In the genomic region with DNA sequence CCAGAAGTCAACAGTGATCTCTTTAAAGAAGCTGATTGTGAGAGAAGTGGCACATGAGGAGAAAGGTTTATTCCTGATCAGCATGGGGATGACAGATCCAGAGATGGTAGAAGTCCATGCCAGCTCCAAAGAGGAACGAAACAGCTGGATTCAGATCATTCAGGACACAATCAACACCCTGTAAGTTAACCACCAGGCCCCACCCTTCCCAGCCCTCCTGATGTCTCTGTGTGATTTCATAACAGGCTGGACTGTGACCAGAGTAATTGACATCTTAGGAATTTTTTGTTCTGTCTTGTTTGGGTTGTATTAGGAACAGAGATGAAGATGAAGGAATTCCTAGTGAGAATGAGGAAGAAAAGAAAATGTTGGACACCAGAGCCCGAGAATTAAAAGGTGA, we compare ENCODE assay signal across 12 cellular contexts.
DNase-seq lines count a peak whose midpoint lies in the region; FAIRE-seq and TF ChIP-seq lines count a peak whose summit lies in the region.
"Had no signal": no experiment of that assay in that cellular context is flagged by ENCODE, and none has a peak within 500 bp of the region (broad histone marks: within the 10 kb centered on the region; RNA-seq: fewer than 3 reads in every experiment).

No MANE protein-coding gene starts in this region.

- H3K9me3 ChIP-seq in small intestine (ENCODE audit: control insufficient read depth, low read depth), result no peaks in the 10 kb centered on the region
- H3K9me3 ChIP-seq: adrenal gland had no signal

- BruUV-seq in MCF 10A (replicated peaks; lab: Mats Ljungman, UMichigan), result no TSS peak

- H3K4me1 Mint-ChIP-seq in MCF 10A (ENCODE audit: insufficient read depth, unreplicated experiment) (peaks cover 49% of the 10 kb centered on the region), immature natural killer cell (peaks cover 10 to 64% of the 10 kb centered on the region in 2 donors), nephron progenitor cell (no peaks in the 10 kb centered on the region)

- TF ChIP-seq CTCF in MCF 10A (IDR thresholded peaks at IDR 0.05; ENCODE audit: unreplicated experiment) (no peak), nephron progenitor cell (IDR thresholded peaks at IDR 0.05) (no peak)

- no peak for FAIRE-seq in small intestine (lab: Jason Lieb, UNC)

- peak overlapping the region in 1 of 2 donors; percentile 66 for H3K27ac ChIP-seq in small intestine (ENCODE audit: low read depth in 1 of 2, low read length in 1 of 2)
- H3K27ac ChIP-seq: foreskin keratinocyte had no signal

- no peaks in the 10 kb centered on the region for H3K4me1 ChIP-seq in small intestine (ENCODE audit: control insufficient read depth in 2 of 2, insufficient read depth in 1 of 2, low read depth in 1 of 2, low read length in 1 of 2)
- H3K4me1 ChIP-seq: foreskin keratinocyte had no signal

- DNase-seq in GM03348 (ENCODE audit: low spot score), result peak; percentile 79
- DNase-seq in MCF 10A (ENCODE audit: unreplicated experiment), result peak; percentile 27
- DNase-seq in immature natural killer cell, result no peak
- DNase-seq in small intestine, result peak; percentile 35
- DNase-seq in epidermal melanocyte (ENCODE audit: insufficient read length, low spot score), result no peak
- no peak for DNase-seq in OCI-M2 (lab: John Stamatoyannopoulos, UW; ENCODE audit: unreplicated experiment)
- DNase-seq in amniotic stem cell (lab: John Stamatoyannopoulos, UW), result no peak
- DNase-seq in nephron progenitor cell, result no peak
- DNase-seq: activated CD4-positive, alpha-beta T cell treated with anti-CD3 and anti-CD28 coated beads for 1 hour; adrenal gland; KG1 had no signal

- H3K4me3 Mint-ChIP-seq in MCF 10A (ENCODE audit: unreplicated experiment) (peak overlapping the region; percentile 53), immature natural killer cell (no peak overlapping the region), nephron progenitor cell (no peak overlapping the region)

- CTCF ChIA-PET in MCF 10A (lab: Yijun Ruan, JAX), result interaction anchor here (0.5 to 8.9 kb wide), 5 partner anchors 12 to 431 kb away, joined by 3 to 128 read pairs (median 3); no protein-coding TSS in a partner anchor

- peaks cover 93% of the 10 kb centered on the region for H3K36me3 Mint-ChIP-seq in MCF 10A (ENCODE audit: insufficient read depth, unreplicated experiment)
- peaks cover 32 to 77% (median 58%) of the 10 kb centered on the region in 3 donors for H3K36me3 Mint-ChIP-seq in immature natural killer cell
- peaks cover 69% of the 10 kb centered on the region for H3K36me3 Mint-ChIP-seq in nephron progenitor cell (ENCODE audit: low read depth)

- H3K27me3 ChIP-seq in small intestine (ENCODE audit: control insufficient read depth in 2 of 2, insufficient read depth in 2 of 2, low read length in 2 of 2), result no peaks in the 10 kb centered on the region
- H3K27me3 ChIP-seq: adrenal gland, foreskin keratinocyte had no signal

- WGBS in small intestine, 3 donors, result 53 to 69% (median 60%) methylated on average over 2 of the region's 2 CpGs

- POLR2A ChIA-PET in MCF 10A (lab: Yijun Ruan, JAX), result no interaction called here

- no peak overlapping the region for H3K4me3 ChIP-seq in small intestine (ENCODE audit: low read depth in 1 of 2, low read length in 2 of 2)
- H3K4me3 ChIP-seq: adrenal gland had no signal

- intact Hi-C loops in MCF 10A (cut with micrococcal nuclease), result no loop called here

- H3K9me3 Mint-ChIP-seq in MCF 10A (ENCODE audit: unreplicated experiment) (no peaks in the 10 kb centered on the region), immature natural killer cell (no peaks in the 10 kb centered on the region), nephron progenitor cell (peaks cover 6% of the 10 kb centered on the region)

- no peaks in the 10 kb centered on the region for H3K27me3 Mint-ChIP-seq in MCF 10A (ENCODE audit: insufficient read depth, unreplicated experiment)
- H3K27me3 Mint-ChIP-seq in immature natural killer cell (ENCODE audit: low read depth in 3 of 3), result peaks cover 0 to 10% (median 10%) of the 10 kb centered on the region in 3 donors
- H3K27me3 Mint-ChIP-seq in nephron progenitor cell (ENCODE audit: low read depth, poor library complexity), result peaks cover 3% of the 10 kb centered on the region

- peaks cover 30 to 46% of the 10 kb centered on the region in 2 donors for H3K36me3 ChIP-seq in small intestine (ENCODE audit: control insufficient read depth in 2 of 2, insufficient read depth in 2 of 2, low read length in 2 of 2)

- H3K27ac Mint-ChIP-seq in MCF 10A (ENCODE audit: low read depth, unreplicated experiment) (peak overlapping the region; percentile 76), immature natural killer cell (peak overlapping the region; percentile 6 to 81 (median 62)), nephron progenitor cell (no peak overlapping the region)

Comparison
In these comparisons a context has a peak if more than half of its experiments do, and no peak if none do; other contexts are left out.
1. DNase-seq: peak in GM03348 (single experiment), MCF 10A (single experiment) and small intestine (single experiment); none in immature natural killer cell (0 of 3), epidermal melanocyte (single experiment), OCI-M2 (single experiment), amniotic stem cell (single experiment) and nephron progenitor cell (single experiment).